In genomic region chr15:67523337-67523736, GRCh38 we compare ENCODE assay signal across 12 cellular contexts. TPM values are rescaled to one million over a fixed set of nuclear protein-coding genes. Genes with fewer than 3 reads are reported as not detected.
DNase-seq lines count a peak whose midpoint lies in the region; ATAC-seq and TF ChIP-seq lines count a peak whose summit lies in the region.
"Had no signal": no experiment of that assay in that cellular context is flagged by ENCODE, and none has a peak within 500 bp of the region (broad histone marks: within the 10 kb centered on the region; RNA-seq: fewer than 3 reads in every experiment).

No MANE protein-coding gene starts in this region.

- H3K4me1 ChIP-seq in left ventricle myocardium inferior (peaks cover 41% of the 10 kb centered on the region), hepatocyte (ENCODE audit: insufficient read depth) (peaks cover 12% of the 10 kb centered on the region), upper lobe of right lung (peaks cover 22% of the 10 kb centered on the region), colonic mucosa (peaks cover 3% of the 10 kb centered on the region)

- DNase-seq in left ventricle myocardium inferior (no peak), left ventricle myocardium superior (no peak), hepatocyte (ENCODE audit: low spot score) (no peak), upper lobe of right lung (no peak), HPDE6-E6E7 (ENCODE audit: extremely low spot score) (no peak), colonic mucosa (no peak), hippocampal formation (lab: John Stamatoyannopoulos, UW) (no peak)
- DNase-seq: C1 segment of cervical spinal cord; central memory CD4-positive, alpha-beta T cell; KG1; stimulated activated CD4-positive, alpha-beta T cell treated with anti-CD3 and anti-CD28 coated beads, Interleukin-12 subunit alpha, Interleukin-12 subunit beta, amount 100 ng/mL, for 4 hours had no signal

- H3K4me2 ChIP-seq in SU-DHL-6 (ENCODE audit: low read depth, low read length, poor library complexity, severe bottlenecking) (peak overlapping the region; percentile 98), hepatocyte (peak overlapping the region; percentile 88)

- no peaks in the 10 kb centered on the region for H3K9me2 ChIP-seq in SU-DHL-6 (replicated peaks; ENCODE audit: insufficient read depth, low read length)
- H3K9me2 ChIP-seq in hepatocyte (replicated peaks; ENCODE audit: insufficient read depth), result no peaks in the 10 kb centered on the region

- ATAC-seq in left ventricle myocardium superior (no peak), upper lobe of right lung (no peak)

- H3K4me3 ChIP-seq in left ventricle myocardium inferior (peak overlapping the region; percentile 87), SU-DHL-6 (ENCODE audit: insufficient read depth, low read length, poor library complexity, severe bottlenecking) (no peak overlapping the region), hepatocyte (peak overlapping the region; percentile 76), upper lobe of right lung (peak overlapping the region; percentile 87), colonic mucosa (no peak overlapping the region)

- H3K9ac ChIP-seq in SU-DHL-6 (ENCODE audit: low read length) (peak overlapping the region; percentile 97; the same call in 1 of the 2 replicates), colonic mucosa (ENCODE audit: low read depth in 2 of 2, low read length in 2 of 2) (no peak overlapping the region)

- peaks cover 5% of the 10 kb centered on the region; the same call in 1 of the 2 replicates for H3F3A ChIP-seq in SU-DHL-6 (ENCODE audit: insufficient read depth)

- H3K27me3 ChIP-seq in left ventricle myocardium inferior (ENCODE audit: low read depth) (no peaks in the 10 kb centered on the region), SU-DHL-6 (ENCODE audit: low read length) (no peaks in the 10 kb centered on the region), hepatocyte (no peaks in the 10 kb centered on the region), upper lobe of right lung (no peaks in the 10 kb centered on the region), colonic mucosa (no peaks in the 10 kb centered on the region)

- H3K79me2 ChIP-seq in SU-DHL-6 (ENCODE audit: insufficient read depth, low read length) (peaks cover 52% of the 10 kb centered on the region), hepatocyte (peaks cover 50% of the 10 kb centered on the region)

- TF ChIP-seq CTCF in left ventricle myocardium inferior (IDR thresholded peaks at IDR 0.05; ENCODE audit: borderline replicate concordance) (no peak), SU-DHL-6 (IDR thresholded peaks at IDR 0.05; ENCODE audit: insufficient read depth, low read length, poor library complexity, severe bottlenecking) (no peak), hepatocyte (IDR thresholded peaks at IDR 0.05; ENCODE audit: poor library complexity) (no peak), upper lobe of right lung (IDR thresholded peaks at IDR 0.05) (no peak), colonic mucosa (IDR thresholded peaks at IDR 0.05) (no peak)

- peak overlapping the region; percentile 99 for H3K27ac ChIP-seq in left ventricle myocardium inferior (replicated peaks)
- H3K27ac ChIP-seq in SU-DHL-6 (ENCODE audit: low read depth, low read length), result no peak overlapping the region
- H3K27ac ChIP-seq in hepatocyte, result no peak overlapping the region
- H3K27ac ChIP-seq in upper lobe of right lung, result no peak overlapping the region
- H3K27ac ChIP-seq in colonic mucosa, result no peak overlapping the region

- H2AFZ ChIP-seq in SU-DHL-6 (ENCODE audit: low read depth, low read length, severe bottlenecking) (no peak overlapping the region), hepatocyte (no peak overlapping the region)

- intact Hi-C loops in left ventricle myocardium inferior (cut with micrococcal nuclease), result no loop called here
- intact Hi-C loops in left ventricle myocardium superior (cut with micrococcal nuclease), result no loop called here
- intact Hi-C loops in upper lobe of right lung (cut with DNase I), result loop anchor here (10.0 kb wide), 1 partner anchor 311 kb away; no protein-coding TSS in a partner anchor
- intact Hi-C loops in colonic mucosa (cut with DNase I), result no loop called here

- H3K36me3 ChIP-seq in left ventricle myocardium inferior, result no peaks in the 10 kb centered on the region
- peaks cover 16% of the 10 kb centered on the region; the same call in 1 of the 2 replicates for H3K36me3 ChIP-seq in SU-DHL-6 (ENCODE audit: low read length)
- no peaks in the 10 kb centered on the region for H3K36me3 ChIP-seq in hepatocyte (replicated peaks; ENCODE audit: insufficient read depth, low read depth)
- H3K36me3 ChIP-seq in upper lobe of right lung, result peaks cover 10% of the 10 kb centered on the region
- no peaks in the 10 kb centered on the region for H3K36me3 ChIP-seq in colonic mucosa

- no peaks in the 10 kb centered on the region for H3K9me3 ChIP-seq in left ventricle myocardium inferior (replicated peaks)
- no peaks in the 10 kb centered on the region for H3K9me3 ChIP-seq in SU-DHL-6 (ENCODE audit: insufficient read depth, low read length)
- H3K9me3 ChIP-seq in hepatocyte (ENCODE audit: low read depth), result no peaks in the 10 kb centered on the region
- H3K9me3 ChIP-seq in upper lobe of right lung, result no peaks in the 10 kb centered on the region
- no peaks in the 10 kb centered on the region for H3K9me3 ChIP-seq in colonic mucosa

- H4K20me1 ChIP-seq in SU-DHL-6 (ENCODE audit: low read depth, low read length), result no peaks in the 10 kb centered on the region
- peaks cover 3% of the 10 kb centered on the region for H4K20me1 ChIP-seq in hepatocyte (ENCODE audit: insufficient read depth, poor library complexity, severe bottlenecking)

- WGBS in hepatocyte (ENCODE audit: low lambda C conversion rate, missing lambda C conversion rate), result 76% methylated on average over 1 of the region's 1 CpG

RNA-seq across cellular contexts. Expression of gene C15orf61, which starts 2.4 kb away (rescaled TPM):
- total RNA-seq in left ventricle myocardium inferior (13.8 TPM), left ventricle myocardium superior (13.6 TPM), hepatocyte (4.1 and 7.6 TPM in 2 replicates), upper lobe of right lung (7.4 TPM), colonic mucosa (1 to 10 TPM; 5.4 to 6.2 TPM)
- 8.4 and 10.6 TPM in 2 replicates for polyA plus RNA-seq in hepatocyte

RNA-seq across cellular contexts. Expression of gene MAP2K5, which starts 19.2 kb away (rescaled TPM):
- total RNA-seq in left ventricle myocardium inferior (25.0 TPM), left ventricle myocardium superior (22.0 TPM), hepatocyte (7.2 and 13.7 TPM in 2 replicates), upper lobe of right lung (18.3 TPM), colonic mucosa (10 to 100 TPM; 19.1 to 20.2 TPM)
- polyA plus RNA-seq in hepatocyte, result 12.4 and 14.2 TPM in 2 replicates

Comparison
In these comparisons a context has a peak if more than half of its experiments do, and no peak if none do; other contexts are left out.
1. H3K4me3 ChIP-seq: peak in left ventricle myocardium inferior (single experiment), hepatocyte (single experiment) and upper lobe of right lung (single experiment); none in SU-DHL-6 (single experiment) and colonic mucosa (single experiment).